ENCODE assay signal across 5 cellular contexts in the genomic region with DNA sequence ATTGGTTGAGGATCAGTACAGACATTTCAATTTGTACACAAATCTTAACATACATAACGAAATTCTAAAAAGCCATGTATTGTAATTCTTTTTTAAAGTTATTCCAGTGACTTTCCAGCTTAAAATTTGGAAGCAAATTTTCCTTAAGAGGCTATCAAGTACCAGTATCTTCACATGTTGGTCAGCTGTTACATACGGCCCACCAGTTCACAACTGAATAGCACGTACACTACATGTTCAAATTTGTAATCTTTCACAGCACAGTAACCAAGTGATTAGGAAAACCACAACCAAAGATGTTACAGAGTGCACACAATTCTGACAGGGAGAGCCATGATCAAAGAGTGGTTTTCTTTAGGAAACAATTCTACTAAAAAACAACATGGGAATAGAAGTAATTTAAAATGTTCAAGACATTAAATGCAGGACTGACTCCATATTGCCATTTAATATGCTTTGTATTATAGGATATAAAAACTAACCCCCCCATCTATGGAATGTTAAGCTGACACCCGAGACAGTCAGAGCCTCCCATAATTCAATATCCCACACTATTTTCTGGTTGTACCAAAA. TPM values are rescaled to one million over a fixed set of nuclear protein-coding genes. Genes with fewer than 3 reads are reported as not detected.
"Had no signal": no experiment of that assay in that cellular context is flagged by ENCODE, and none has a peak within 500 bp of the region (broad histone marks: within the 10 kb centered on the region; RNA-seq: fewer than 3 reads in every experiment).

No MANE protein-coding gene starts in this region.

RNA-seq across cellular contexts. Expression of a gene that starts 11.1 kb away (rescaled TPM):
- total RNA-seq: HT-29 had no signal

RNA-seq across cellular contexts. Expression of a gene that starts 18.1 kb away (rescaled TPM):
- total RNA-seq: HepG2, HT-29, HT1080, IMR-90 had no signal
- polyA plus RNA-seq: HepG2, IgD-negative memory B cell, IMR-90 had no signal
